ENCODE assay signal across 1 cellular context in the genomic region with DNA sequence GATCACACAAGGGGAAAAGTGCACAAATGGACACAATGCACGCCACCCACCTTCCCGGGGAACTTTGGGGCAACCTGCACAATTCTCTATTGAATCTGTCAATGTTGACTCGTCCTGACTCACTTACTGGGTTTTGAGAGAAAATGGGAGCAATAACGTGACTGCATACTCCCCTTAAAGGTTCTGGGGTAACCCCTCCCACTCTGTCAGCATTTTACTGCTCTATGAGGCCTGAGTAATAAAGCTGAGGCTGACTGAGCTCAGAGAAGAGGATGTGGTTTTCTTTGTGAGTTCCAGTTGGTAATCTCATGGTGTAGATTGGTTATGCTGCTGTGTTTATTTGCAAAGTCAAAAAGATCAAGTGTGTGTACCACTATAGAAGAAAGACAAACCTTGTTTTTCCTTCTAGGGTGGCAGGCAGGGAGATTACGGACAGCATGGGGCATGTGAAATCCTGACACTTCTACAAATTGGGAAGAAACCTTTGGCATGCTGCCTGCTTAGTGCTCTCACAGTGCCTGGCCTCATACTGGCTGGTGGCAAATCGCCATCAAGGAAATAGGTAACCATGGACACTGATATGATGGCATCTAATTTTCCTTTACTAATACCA.
TF ChIP-seq lines count a peak whose summit lies in the region.

No MANE protein-coding gene starts in this region.

TF ChIP-seq in HepG2, 621 proteins besides CTCF, POLR2A, EP300 and RAD21:
- no peak for TF ChIP-seq FOXP1 (IDR thresholded peaks at IDR 0.05)
- no peak for TF ChIP-seq FOXP1 (CRISPR knock-in tag; IDR thresholded peaks at IDR 0.05)
- no peak for TF ChIP-seq ELF4 (CRISPR knock-in tag; IDR thresholded peaks at IDR 0.05; ENCODE audit: borderline replicate concordance)
- TF ChIP-seq HDAC1 (CRISPR knock-in tag; IDR thresholded peaks at IDR 0.05): no peak
- no peak for TF ChIP-seq DR1 (CRISPR knock-in tag; IDR thresholded peaks at IDR 0.05)
- no peak for TF ChIP-seq ZNF547 (CRISPR knock-in tag; IDR thresholded peaks at IDR 0.05)
- TF ChIP-seq YEATS4 (CRISPR knock-in tag; IDR thresholded peaks at IDR 0.05; ENCODE audit: borderline replicate concordance): no peak
- no peak for TF ChIP-seq ZEB1 (IDR thresholded peaks at IDR 0.05; ENCODE audit: insufficient replicate concordance, low read depth)
- TF ChIP-seq ZNF616 (CRISPR knock-in tag; IDR thresholded peaks at IDR 0.05; ENCODE audit: low read depth): no peak
- no peak for TF ChIP-seq RFX3 (CRISPR knock-in tag; IDR thresholded peaks at IDR 0.05)
- TF ChIP-seq GATAD1 (CRISPR knock-in tag; IDR thresholded peaks at IDR 0.05): no peak
- TF ChIP-seq ZFAT (CRISPR knock-in tag; conservative IDR thresholded peaks at IDR 0.05): no peak
- TF ChIP-seq MTF1 (CRISPR knock-in tag; IDR thresholded peaks at IDR 0.05): no peak
- TF ChIP-seq ZNF567 (CRISPR knock-in tag; IDR thresholded peaks at IDR 0.05; ENCODE audit: borderline replicate concordance): no peak
- TF ChIP-seq, protein P1, sequence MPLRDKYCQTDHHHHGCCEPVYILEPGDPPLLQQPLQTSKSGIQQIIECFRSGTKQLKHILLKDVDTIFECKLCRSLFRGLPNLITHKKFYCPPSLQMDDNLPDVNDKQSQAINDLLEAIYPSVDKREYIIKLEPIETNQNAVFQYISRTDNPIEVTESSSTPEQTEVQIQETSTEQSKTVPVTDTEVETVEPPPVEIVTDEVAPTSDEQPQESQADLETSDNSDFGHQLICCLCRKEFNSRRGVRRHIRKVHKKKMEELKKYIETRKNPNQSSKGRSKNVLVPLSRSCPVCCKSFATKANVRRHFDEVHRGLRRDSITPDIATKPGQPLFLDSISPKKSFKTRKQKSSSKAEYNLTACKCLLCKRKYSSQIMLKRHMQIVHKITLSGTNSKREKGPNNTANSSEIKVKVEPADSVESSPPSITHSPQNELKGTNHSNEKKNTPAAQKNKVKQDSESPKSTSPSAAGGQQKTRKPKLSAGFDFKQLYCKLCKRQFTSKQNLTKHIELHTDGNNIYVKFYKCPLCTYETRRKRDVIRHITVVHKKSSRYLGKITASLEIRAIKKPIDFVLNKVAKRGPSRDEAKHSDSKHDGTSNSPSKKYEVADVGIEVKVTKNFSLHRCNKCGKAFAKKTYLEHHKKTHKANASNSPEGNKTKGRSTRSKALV (CRISPR knock-in tag; IDR thresholded peaks at IDR 0.05): no peak
- no peak for TF ChIP-seq ETV6 (CRISPR knock-in tag; conservative IDR thresholded peaks at IDR 0.05)
TF ChIP-seq in HepG2: peak in this region for 0.
